17 cellular contexts compared by ENCODE assay signal in the genomic region with DNA sequence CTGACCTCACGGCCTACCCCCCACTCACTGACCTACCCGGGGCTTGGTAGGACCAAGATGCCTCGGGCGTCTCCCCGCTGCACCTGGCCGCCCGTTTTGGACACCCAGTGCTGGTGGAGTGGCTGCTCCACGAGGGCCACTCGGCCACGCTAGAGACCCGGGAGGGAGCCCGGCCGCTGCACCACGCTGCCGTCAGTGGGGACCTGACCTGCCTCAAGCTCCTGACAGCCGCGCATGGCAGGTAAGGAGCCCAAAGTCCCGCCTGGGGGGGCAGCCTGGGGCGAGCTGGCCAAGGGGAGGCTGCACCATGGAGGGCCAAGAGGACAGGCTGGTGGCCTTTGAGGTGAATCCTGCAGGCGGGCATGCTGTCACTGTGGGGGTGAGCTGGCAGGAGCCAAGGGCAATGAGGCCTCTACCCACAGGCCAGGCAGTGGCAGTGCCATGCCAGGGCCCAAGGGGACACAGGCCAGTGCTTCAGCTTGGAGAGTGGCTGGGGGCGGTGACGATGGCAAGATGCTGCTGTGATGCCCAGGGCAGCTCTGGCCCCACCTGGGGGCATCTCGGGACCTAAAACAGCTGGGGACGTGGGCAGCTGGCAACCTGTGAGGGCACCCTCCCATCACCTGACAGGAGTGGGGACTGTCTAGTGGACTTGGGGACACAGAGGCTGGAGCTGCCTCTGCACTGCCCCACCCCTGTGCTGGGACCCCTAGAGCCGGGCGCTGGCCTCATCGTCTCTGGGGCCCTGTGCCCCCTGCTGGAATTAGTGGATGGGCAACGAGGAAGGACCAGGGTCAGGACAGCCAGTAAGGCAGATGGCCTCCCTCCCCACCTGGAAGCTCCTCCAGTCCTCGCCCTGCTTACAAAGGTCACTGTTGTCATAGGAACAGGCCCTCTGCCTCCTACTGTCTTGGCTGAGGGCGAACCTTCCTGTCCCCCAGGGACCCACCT. TPM values are rescaled to one million over a fixed set of nuclear protein-coding genes. Genes with fewer than 3 reads are reported as not detected.
DNase-seq lines count a peak whose midpoint lies in the region; TF ChIP-seq lines count a peak whose summit lies in the region.
"Had no signal": no experiment of that assay in that cellular context is flagged by ENCODE, and none has a peak within 500 bp of the region (broad histone marks: within the 10 kb centered on the region; RNA-seq: fewer than 3 reads in every experiment).

No MANE protein-coding gene starts in this region.

- H3K4me3 ChIP-seq in Loucy (ENCODE audit: low read length, poor library complexity, severe bottlenecking) (no peak overlapping the region), hepatocyte (no peak overlapping the region), sigmoid colon (no peak overlapping the region), HAP-1 (no peak overlapping the region)
- H3K4me3 ChIP-seq: GM23338 had no signal

- in situ Hi-C loops in HAP-1 (cut with MboI; ENCODE audit: low sequenced_read_pairs) = no loop called here

- no peaks in the 10 kb centered on the region for H3F3A ChIP-seq in Loucy (ENCODE audit: low read depth)

- TF ChIP-seq CTCF in CD14-positive monocyte (IDR thresholded peaks at IDR 0.05) = no peak
- 0 out of 2 replicates have a peak, but pooled peaks have one; percentile 14 for TF ChIP-seq CTCF in Loucy (conservative IDR thresholded peaks at IDR 0.05; ENCODE audit: low read length)
- TF ChIP-seq CTCF in hepatocyte (IDR thresholded peaks at IDR 0.05; ENCODE audit: poor library complexity) = no peak
- no peak for TF ChIP-seq CTCF in sigmoid colon (IDR thresholded peaks at IDR 0.05)

- TF ChIP-seq EP300 in sigmoid colon (IDR thresholded peaks at IDR 0.05) = no peak

- no peaks in the 10 kb centered on the region for H3K36me3 ChIP-seq in Loucy (ENCODE audit: insufficient read depth, low read length)
- no peaks in the 10 kb centered on the region for H3K36me3 ChIP-seq in hepatocyte (replicated peaks; ENCODE audit: insufficient read depth, low read depth)
- H3K36me3 ChIP-seq in sigmoid colon = no peaks in the 10 kb centered on the region
- H3K36me3 ChIP-seq in HAP-1 (replicated peaks) = no peaks in the 10 kb centered on the region
- H3K36me3 ChIP-seq: BE2C had no signal

- peaks cover 0 to 2% (median 2%) of the 10 kb centered on the region in 3 donors for H3K27me3 Mint-ChIP-seq in CD14-positive monocyte (ENCODE audit: low read depth in 3 of 3)

- no peaks in the 10 kb centered on the region for H3K36me3 Mint-ChIP-seq in CD14-positive monocyte
- H3K36me3 Mint-ChIP-seq: WTC11 had no signal

- H4K20me1 ChIP-seq in Loucy (ENCODE audit: insufficient read depth, low read length, poor library complexity, severe bottlenecking) (no peaks in the 10 kb centered on the region), hepatocyte (ENCODE audit: insufficient read depth, poor library complexity, severe bottlenecking) (no peaks in the 10 kb centered on the region)

- H2AFZ ChIP-seq in Loucy (ENCODE audit: low read length) (no peak overlapping the region), hepatocyte (no peak overlapping the region)
- H2AFZ ChIP-seq: GM23338 had no signal

- no peak overlapping the region for H3K9ac ChIP-seq in Loucy (ENCODE audit: low read depth, low read length, poor library complexity, severe bottlenecking)

- WGBS in hepatocyte (ENCODE audit: low lambda C conversion rate, missing lambda C conversion rate) = 93% methylated on average over 28 of the region's 30 CpGs
- WGBS in sigmoid colon, 2 donors = 85 to 88% methylated on average over 30 of the region's 30 CpGs

- H3K4me3 Mint-ChIP-seq in CD14-positive monocyte = no peak overlapping the region
- H3K4me3 Mint-ChIP-seq: GM23338, WTC11 had no signal

- intact Hi-C loops in CD14-positive monocyte (cut with micrococcal nuclease) = no loop called here
- intact Hi-C loops in sigmoid colon (cut with DNase I) = no loop called here

- H3K27me3 ChIP-seq in Loucy (ENCODE audit: insufficient read depth, low read length, poor library complexity, severe bottlenecking) (no peaks in the 10 kb centered on the region), hepatocyte (no peaks in the 10 kb centered on the region), sigmoid colon (no peaks in the 10 kb centered on the region), HAP-1 (ENCODE audit: low read depth) (no peaks in the 10 kb centered on the region)
- H3K27me3 ChIP-seq: BE2C had no signal

- TF ChIP-seq POLR2A in sigmoid colon (IDR thresholded peaks at IDR 0.05) = no peak

- no peaks in the 10 kb centered on the region for H3K9me3 Mint-ChIP-seq in CD14-positive monocyte
- H3K9me3 Mint-ChIP-seq: GM23338, WTC11 had no signal

- DNase-seq in CD14-positive monocyte (ENCODE audit: low spot score) (peak; percentile 42), hepatocyte (ENCODE audit: low spot score) (peak; percentile 3), sigmoid colon (peak; percentile 56), HAP-1 (ENCODE audit: low spot score in 2 of 2) (no peak), hippocampal formation (lab: John Stamatoyannopoulos, UW) (no peak)
- DNase-seq in stimulated activated naive CD4-positive, alpha-beta T cell (lab: John Stamatoyannopoulos, UW) = no peak
- DNase-seq: amygdala; BE2C; left cardiac atrium; MV-4-11; NCI-H2081 treated with DMSO at 0.1 percent for 48 hours; NCI-H526 treated with DMSO at 0.1 percent for 48 hours; retina; stimulated activated CD4-positive, alpha-beta T cell treated with anti-CD3 and anti-CD28 coated beads, Interleukin-2, amount 100 ng/mL, for 24 hours had no signal

- no peak overlapping the region for H3K27ac ChIP-seq in hepatocyte
- no peak overlapping the region for H3K27ac ChIP-seq in sigmoid colon

- H3K9me2 ChIP-seq in Loucy (replicated peaks; ENCODE audit: low read depth, low read length) (no peaks in the 10 kb centered on the region), hepatocyte (replicated peaks; ENCODE audit: insufficient read depth) (no peaks in the 10 kb centered on the region)

- H3K4me2 ChIP-seq in Loucy (ENCODE audit: low read depth, low read length, poor library complexity, severe bottlenecking) (no peak overlapping the region), hepatocyte (no peak overlapping the region)
- H3K4me2 ChIP-seq: GM23338 had no signal

- H3K27ac Mint-ChIP-seq in CD14-positive monocyte = no peak overlapping the region
- H3K27ac Mint-ChIP-seq: GM23338, WTC11 had no signal

- H3K79me2 ChIP-seq in Loucy (ENCODE audit: insufficient read depth, low read length) (no peaks in the 10 kb centered on the region), hepatocyte (no peaks in the 10 kb centered on the region)

- H3K9me3 ChIP-seq in Loucy (ENCODE audit: insufficient read depth, low read depth, low read length) (no peaks in the 10 kb centered on the region), hepatocyte (ENCODE audit: low read depth) (no peaks in the 10 kb centered on the region), sigmoid colon (no peaks in the 10 kb centered on the region), HAP-1 (no peaks in the 10 kb centered on the region)
- H3K9me3 ChIP-seq: BE2C had no signal

- peaks cover 24% of the 10 kb centered on the region for H3K4me1 ChIP-seq in Loucy (ENCODE audit: insufficient read depth, low read length, poor library complexity, severe bottlenecking)
- no peaks in the 10 kb centered on the region for H3K4me1 ChIP-seq in hepatocyte (ENCODE audit: insufficient read depth)
- H3K4me1 ChIP-seq in sigmoid colon = no peaks in the 10 kb centered on the region
- 0 out of 2 replicates have a peak, but pooled peaks cover 3% of the 10 kb centered on the region for H3K4me1 ChIP-seq in HAP-1

- peaks cover 16% of the 10 kb centered on the region for H3K4me1 Mint-ChIP-seq in CD14-positive monocyte

RNA-seq across cellular contexts. Expression of a gene that starts 2.0 kb away (rescaled TPM):
- polyA plus RNA-seq in CD14-positive monocyte = not detected
- 0.27 and 0.36 TPM in 2 replicates for total RNA-seq in hepatocyte
- polyA plus RNA-seq in hepatocyte = 0.62 TPM in 1 of 2 replicates, not detected in the other
- total RNA-seq in sigmoid colon = 1 to 10 TPM in 1 of 4 donors, under 1 TPM in 2, not detected in 1; 0.36 to 2.0 (median 0.49) TPM
- under 1 TPM in 1 of 3 donors, not detected in 2; 0.67 TPM for polyA plus RNA-seq in sigmoid colon

RNA-seq across cellular contexts. Expression of a gene that starts 36.3 kb away (rescaled TPM):
- polyA plus RNA-seq in CD14-positive monocyte (under 1 TPM in 1 of 2 donors, not detected in 1; 0.14 TPM), hepatocyte (0.15 TPM in 1 of 2 replicates, not detected in the other), sigmoid colon (under 1 TPM in 1 of 3 donors, not detected in 2; 0.19 TPM)
- total RNA-seq in hepatocyte (not detected in 2 replicates), sigmoid colon (1 to 10 TPM in 1 of 4 donors, under 1 TPM in 3; 0.49 to 3.6 (median 0.76) TPM)
- total RNA-seq: WTC11 had no signal
- polyA plus RNA-seq: GM23338 had no signal

RNA-seq across cellular contexts. Expression of a gene that starts 41.4 kb away (rescaled TPM):
- polyA plus RNA-seq in CD14-positive monocyte (10 to 100 TPM in 1 of 2 donors, 1 to 10 TPM in 1; 9.5 to 10.3 TPM), hepatocyte (21.1 and 21.3 TPM in 2 replicates), sigmoid colon (10 to 100 TPM in 2 of 3 donors, 1 to 10 TPM in 1; 5.4 to 19.5 (median 10.4) TPM)
- total RNA-seq in hepatocyte (12.7 and 16.5 TPM in 2 replicates), sigmoid colon (10 to 100 TPM; 10.3 to 14.4 (median 11.7) TPM)

RNA-seq across cellular contexts. Expression of a gene that starts 56.6 kb away (rescaled TPM):
- polyA plus RNA-seq in CD14-positive monocyte (not detected), hepatocyte (0.30 and 1.6 TPM in 2 replicates), sigmoid colon (under 1 TPM in 1 of 3 donors, not detected in 2; 0.42 TPM)
- total RNA-seq in hepatocyte (0.27 TPM in 1 of 2 replicates, not detected in the other), sigmoid colon (under 1 TPM in 2 of 4 donors, not detected in 2; 0.49 to 0.71 TPM)

Comparison
In these comparisons a context has a peak if more than half of its experiments do, and no peak if none do; other contexts are left out.
1. DNase-seq: peak in CD14-positive monocyte (single experiment), hepatocyte (single experiment) and sigmoid colon (single experiment); none in HAP-1 (0 of 2), hippocampal formation (0 of 2) and stimulated activated naive CD4-positive, alpha-beta T cell (0 of 6).